Comparison of ENCODE assay signal across 1 cellular context in the genomic region with DNA sequence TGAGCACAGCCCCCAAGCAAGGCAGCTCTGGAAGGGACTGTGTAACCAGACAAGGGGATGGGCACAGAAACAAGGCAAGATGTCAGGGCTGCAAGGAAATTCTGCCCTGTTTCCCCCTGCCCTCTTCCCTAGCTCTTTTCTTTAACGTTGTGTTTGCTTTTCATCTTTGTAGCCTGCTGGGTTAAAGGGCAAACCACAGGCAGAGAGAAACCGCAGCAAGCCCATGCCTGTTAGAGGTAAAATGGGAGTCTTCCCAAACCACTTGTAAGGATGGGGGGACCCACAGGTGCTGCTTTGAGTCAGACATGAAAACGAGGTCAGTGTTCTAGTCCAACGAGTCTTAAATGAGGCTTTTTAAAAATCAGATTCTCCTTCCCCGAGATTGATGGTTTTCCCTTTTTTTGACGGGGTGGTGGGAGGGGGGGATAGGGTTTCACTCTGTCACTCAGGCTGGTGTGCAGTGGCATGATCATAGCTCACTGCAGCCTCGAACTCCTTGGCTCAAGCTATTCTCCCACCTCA.
TF ChIP-seq lines count a peak whose summit lies in the region.

No MANE protein-coding gene starts in this region.

TF ChIP-seq in HEK293, 187 proteins besides CTCF, POLR2A, EP300 and RAD21 (continued from another document and continues in another):
- TF ChIP-seq, protein P1, sequence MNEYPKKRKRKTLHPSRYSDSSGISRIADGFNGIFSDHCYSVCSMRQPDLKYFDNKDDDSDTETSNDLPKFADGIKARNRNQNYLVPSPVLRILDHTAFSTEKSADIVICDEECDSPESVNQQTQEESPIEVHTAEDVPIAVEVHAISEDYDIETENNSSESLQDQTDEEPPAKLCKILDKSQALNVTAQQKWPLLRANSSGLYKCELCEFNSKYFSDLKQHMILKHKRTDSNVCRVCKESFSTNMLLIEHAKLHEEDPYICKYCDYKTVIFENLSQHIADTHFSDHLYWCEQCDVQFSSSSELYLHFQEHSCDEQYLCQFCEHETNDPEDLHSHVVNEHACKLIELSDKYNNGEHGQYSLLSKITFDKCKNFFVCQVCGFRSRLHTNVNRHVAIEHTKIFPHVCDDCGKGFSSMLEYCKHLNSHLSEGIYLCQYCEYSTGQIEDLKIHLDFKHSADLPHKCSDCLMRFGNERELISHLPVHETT (tag by site-specific recombination; IDR thresholded peaks at IDR 0.05): no peak
- TF ChIP-seq, protein P2, sequence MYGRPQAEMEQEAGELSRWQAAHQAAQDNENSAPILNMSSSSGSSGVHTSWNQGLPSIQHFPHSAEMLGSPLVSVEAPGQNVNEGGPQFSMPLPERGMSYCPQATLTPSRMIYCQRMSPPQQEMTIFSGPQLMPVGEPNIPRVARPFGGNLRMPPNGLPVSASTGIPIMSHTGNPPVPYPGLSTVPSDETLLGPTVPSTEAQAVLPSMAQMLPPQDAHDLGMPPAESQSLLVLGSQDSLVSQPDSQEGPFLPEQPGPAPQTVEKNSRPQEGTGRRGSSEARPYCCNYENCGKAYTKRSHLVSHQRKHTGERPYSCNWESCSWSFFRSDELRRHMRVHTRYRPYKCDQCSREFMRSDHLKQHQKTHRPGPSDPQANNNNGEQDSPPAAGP (tag by site-specific recombination; IDR thresholded peaks at IDR 0.05): no peak
- TF ChIP-seq, protein P3, sequence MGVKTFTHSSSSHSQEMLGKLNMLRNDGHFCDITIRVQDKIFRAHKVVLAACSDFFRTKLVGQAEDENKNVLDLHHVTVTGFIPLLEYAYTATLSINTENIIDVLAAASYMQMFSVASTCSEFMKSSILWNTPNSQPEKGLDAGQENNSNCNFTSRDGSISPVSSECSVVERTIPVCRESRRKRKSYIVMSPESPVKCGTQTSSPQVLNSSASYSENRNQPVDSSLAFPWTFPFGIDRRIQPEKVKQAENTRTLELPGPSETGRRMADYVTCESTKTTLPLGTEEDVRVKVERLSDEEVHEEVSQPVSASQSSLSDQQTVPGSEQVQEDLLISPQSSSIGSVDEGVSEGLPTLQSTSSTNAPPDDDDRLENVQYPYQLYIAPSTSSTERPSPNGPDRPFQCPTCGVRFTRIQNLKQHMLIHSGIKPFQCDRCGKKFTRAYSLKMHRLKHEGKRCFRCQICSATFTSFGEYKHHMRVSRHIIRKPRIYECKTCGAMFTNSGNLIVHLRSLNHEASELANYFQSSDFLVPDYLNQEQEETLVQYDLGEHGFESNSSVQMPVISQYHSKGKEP (tag by site-specific recombination; IDR thresholded peaks at IDR 0.05): no peak
- TF ChIP-seq ZNF248 (tag by site-specific recombination; IDR thresholded peaks at IDR 0.05) (no peak), ZNF626 (tag by site-specific recombination; IDR thresholded peaks at IDR 0.05) (no peak), ZNF169 (tag by site-specific recombination; IDR thresholded peaks at IDR 0.05) (no peak), ZNF394 (tag by site-specific recombination; IDR thresholded peaks at IDR 0.05; ENCODE audit: borderline replicate concordance) (no peak), ZNF501 (tag by site-specific recombination; IDR thresholded peaks at IDR 0.05) (peak; percentile 28; the same call in 1 of the 2 replicates), ZFP69B (tag by site-specific recombination; IDR thresholded peaks at IDR 0.05) (peak; percentile 89; the same call in 1 of the 2 replicates), ZNF660 (tag by site-specific recombination; IDR thresholded peaks at IDR 0.05) (no peak), ZNF132 (tag by site-specific recombination; IDR thresholded peaks at IDR 0.05; ENCODE audit: borderline replicate concordance) (no peak), PRDM1 (tag by site-specific recombination; IDR thresholded peaks at IDR 0.05) (no peak), ZNF366 (tag by site-specific recombination; conservative IDR thresholded peaks at IDR 0.05) (peak; percentile 44), GLI2 (tag by site-specific recombination; IDR thresholded peaks at IDR 0.05; ENCODE audit: borderline replicate concordance, low read depth) (no peak), ZNF544 (tag by site-specific recombination; IDR thresholded peaks at IDR 0.05) (no peak), KLF9 (tag by site-specific recombination; IDR thresholded peaks at IDR 0.05; ENCODE audit: low read depth) (no peak), ZNF610 (tag by site-specific recombination; IDR thresholded peaks at IDR 0.05; ENCODE audit: borderline replicate concordance) (no peak), ZNF423 (tag by site-specific recombination; IDR thresholded peaks at IDR 0.05) (no peak), ZNF514 (tag by site-specific recombination; IDR thresholded peaks at IDR 0.05) (no peak), ZNF585B (tag by site-specific recombination; IDR thresholded peaks at IDR 0.05) (no peak), IKZF3 (tag by site-specific recombination; IDR thresholded peaks at IDR 0.05) (peak; percentile 94), ZNF768 (tag by site-specific recombination; IDR thresholded peaks at IDR 0.05) (no peak), ZNF571 (tag by site-specific recombination; IDR thresholded peaks at IDR 0.05) (no peak)
- TF ChIP-seq, protein P4, sequence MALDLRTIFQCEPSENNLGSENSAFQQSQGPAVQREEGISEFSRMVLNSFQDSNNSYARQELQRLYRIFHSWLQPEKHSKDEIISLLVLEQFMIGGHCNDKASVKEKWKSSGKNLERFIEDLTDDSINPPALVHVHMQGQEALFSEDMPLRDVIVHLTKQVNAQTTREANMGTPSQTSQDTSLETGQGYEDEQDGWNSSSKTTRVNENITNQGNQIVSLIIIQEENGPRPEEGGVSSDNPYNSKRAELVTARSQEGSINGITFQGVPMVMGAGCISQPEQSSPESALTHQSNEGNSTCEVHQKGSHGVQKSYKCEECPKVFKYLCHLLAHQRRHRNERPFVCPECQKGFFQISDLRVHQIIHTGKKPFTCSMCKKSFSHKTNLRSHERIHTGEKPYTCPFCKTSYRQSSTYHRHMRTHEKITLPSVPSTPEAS (tag by site-specific recombination; IDR thresholded peaks at IDR 0.05): no peak
- TF ChIP-seq, protein P5, sequence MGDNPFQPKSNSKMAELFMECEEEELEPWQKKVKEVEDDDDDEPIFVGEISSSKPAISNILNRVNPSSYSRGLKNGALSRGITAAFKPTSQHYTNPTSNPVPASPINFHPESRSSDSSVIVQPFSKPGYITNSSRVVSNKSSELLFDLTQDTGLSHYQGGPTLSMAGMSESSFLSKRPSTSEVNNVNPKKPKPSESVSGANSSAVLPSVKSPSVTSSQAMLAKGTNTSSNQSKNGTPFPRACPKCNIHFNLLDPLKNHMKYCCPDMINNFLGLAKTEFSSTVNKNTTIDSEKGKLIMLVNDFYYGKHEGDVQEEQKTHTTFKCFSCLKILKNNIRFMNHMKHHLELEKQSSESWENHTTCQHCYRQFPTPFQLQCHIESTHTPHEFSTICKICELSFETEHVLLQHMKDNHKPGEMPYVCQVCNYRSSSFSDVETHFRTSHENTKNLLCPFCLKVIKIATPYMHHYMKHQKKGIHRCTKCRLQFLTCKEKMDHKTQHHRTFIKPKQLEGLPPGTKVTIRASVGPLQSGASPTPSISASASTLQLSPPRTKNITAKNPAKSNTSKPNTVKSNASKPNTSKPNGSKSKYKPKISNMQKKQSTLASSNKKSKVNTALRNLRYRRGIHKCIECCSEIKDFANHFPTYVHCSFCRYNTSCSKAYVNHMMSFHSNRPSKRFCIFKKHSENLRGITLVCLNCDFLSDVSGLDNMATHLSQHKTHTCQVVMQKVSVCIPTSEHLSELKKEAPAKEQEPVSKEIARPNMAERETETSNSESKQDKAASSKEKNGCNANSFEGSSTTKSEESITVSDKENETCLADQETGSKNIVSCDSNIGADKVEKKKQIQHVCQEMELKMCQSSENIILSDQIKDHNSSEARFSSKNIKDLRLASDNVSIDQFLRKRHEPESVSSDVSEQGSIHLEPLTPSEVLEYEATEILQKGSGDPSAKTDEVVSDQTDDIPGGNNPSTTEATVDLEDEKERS (tag by site-specific recombination; IDR thresholded peaks at IDR 0.05): no peak
- TF ChIP-seq, protein P6, sequence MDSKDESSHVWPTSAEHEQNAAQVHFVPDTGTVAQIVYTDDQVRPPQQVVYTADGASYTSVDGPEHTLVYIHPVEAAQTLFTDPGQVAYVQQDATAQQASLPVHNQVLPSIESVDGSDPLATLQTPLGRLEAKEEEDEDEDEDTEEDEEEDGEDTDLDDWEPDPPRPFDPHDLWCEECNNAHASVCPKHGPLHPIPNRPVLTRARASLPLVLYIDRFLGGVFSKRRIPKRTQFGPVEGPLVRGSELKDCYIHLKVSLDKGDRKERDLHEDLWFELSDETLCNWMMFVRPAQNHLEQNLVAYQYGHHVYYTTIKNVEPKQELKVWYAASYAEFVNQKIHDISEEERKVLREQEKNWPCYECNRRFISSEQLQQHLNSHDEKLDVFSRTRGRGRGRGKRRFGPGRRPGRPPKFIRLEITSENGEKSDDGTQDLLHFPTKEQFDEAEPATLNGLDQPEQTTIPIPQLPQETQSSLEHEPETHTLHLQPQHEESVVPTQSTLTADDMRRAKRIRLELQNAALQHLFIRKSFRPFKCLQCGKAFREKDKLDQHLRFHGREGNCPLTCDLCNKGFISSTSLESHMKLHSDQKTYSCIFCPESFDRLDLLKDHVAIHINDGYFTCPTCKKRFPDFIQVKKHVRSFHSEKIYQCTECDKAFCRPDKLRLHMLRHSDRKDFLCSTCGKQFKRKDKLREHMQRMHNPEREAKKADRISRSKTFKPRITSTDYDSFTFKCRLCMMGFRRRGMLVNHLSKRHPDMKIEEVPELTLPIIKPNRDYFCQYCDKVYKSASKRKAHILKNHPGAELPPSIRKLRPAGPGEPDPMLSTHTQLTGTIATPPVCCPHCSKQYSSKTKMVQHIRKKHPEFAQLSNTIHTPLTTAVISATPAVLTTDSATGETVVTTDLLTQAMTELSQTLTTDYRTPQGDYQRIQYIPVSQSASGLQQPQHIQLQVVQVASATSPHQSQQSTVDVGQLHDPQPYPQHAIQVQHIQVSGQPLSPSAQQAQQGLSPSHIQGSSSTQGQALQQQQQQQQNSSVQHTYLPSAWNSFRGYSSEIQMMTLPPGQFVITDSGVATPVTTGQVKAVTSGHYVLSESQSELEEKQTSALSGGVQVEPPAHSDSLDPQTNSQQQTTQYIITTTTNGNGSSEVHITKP (tag by site-specific recombination; IDR thresholded peaks at IDR 0.05): peak; percentile 94
- TF ChIP-seq, protein P7, sequence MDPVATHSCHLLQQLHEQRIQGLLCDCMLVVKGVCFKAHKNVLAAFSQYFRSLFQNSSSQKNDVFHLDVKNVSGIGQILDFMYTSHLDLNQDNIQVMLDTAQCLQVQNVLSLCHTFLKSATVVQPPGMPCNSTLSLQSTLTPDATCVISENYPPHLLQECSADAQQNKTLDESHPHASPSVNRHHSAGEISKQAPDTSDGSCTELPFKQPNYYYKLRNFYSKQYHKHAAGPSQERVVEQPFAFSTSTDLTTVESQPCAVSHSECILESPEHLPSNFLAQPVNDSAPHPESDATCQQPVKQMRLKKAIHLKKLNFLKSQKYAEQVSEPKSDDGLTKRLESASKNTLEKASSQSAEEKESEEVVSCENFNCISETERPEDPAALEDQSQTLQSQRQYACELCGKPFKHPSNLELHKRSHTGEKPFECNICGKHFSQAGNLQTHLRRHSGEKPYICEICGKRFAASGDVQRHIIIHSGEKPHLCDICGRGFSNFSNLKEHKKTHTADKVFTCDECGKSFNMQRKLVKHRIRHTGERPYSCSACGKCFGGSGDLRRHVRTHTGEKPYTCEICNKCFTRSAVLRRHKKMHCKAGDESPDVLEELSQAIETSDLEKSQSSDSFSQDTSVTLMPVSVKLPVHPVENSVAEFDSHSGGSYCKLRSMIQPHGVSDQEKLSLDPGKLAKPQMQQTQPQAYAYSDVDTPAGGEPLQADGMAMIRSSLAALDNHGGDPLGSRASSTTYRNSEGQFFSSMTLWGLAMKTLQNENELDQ (tag by site-specific recombination; IDR thresholded peaks at IDR 0.05; ENCODE audit: low read depth): no peak
- TF ChIP-seq, protein P8, sequence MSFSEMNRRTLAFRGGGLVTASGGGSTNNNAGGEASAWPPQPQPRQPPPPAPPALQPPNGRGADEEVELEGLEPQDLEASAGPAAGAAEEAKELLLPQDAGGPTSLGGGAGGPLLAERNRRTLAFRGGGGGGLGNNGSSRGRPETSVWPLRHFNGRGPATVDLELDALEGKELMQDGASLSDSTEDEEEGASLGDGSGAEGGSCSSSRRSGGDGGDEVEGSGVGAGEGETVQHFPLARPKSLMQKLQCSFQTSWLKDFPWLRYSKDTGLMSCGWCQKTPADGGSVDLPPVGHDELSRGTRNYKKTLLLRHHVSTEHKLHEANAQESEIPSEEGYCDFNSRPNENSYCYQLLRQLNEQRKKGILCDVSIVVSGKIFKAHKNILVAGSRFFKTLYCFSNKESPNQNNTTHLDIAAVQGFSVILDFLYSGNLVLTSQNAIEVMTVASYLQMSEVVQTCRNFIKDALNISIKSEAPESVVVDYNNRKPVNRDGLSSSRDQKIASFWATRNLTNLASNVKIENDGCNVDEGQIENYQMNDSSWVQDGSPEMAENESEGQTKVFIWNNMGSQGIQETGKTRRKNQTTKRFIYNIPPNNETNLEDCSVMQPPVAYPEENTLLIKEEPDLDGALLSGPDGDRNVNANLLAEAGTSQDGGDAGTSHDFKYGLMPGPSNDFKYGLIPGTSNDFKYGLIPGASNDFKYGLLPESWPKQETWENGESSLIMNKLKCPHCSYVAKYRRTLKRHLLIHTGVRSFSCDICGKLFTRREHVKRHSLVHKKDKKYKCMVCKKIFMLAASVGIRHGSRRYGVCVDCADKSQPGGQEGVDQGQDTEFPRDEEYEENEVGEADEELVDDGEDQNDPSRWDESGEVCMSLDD (tag by site-specific recombination; IDR thresholded peaks at IDR 0.05): no peak
- TF ChIP-seq, protein P9, sequence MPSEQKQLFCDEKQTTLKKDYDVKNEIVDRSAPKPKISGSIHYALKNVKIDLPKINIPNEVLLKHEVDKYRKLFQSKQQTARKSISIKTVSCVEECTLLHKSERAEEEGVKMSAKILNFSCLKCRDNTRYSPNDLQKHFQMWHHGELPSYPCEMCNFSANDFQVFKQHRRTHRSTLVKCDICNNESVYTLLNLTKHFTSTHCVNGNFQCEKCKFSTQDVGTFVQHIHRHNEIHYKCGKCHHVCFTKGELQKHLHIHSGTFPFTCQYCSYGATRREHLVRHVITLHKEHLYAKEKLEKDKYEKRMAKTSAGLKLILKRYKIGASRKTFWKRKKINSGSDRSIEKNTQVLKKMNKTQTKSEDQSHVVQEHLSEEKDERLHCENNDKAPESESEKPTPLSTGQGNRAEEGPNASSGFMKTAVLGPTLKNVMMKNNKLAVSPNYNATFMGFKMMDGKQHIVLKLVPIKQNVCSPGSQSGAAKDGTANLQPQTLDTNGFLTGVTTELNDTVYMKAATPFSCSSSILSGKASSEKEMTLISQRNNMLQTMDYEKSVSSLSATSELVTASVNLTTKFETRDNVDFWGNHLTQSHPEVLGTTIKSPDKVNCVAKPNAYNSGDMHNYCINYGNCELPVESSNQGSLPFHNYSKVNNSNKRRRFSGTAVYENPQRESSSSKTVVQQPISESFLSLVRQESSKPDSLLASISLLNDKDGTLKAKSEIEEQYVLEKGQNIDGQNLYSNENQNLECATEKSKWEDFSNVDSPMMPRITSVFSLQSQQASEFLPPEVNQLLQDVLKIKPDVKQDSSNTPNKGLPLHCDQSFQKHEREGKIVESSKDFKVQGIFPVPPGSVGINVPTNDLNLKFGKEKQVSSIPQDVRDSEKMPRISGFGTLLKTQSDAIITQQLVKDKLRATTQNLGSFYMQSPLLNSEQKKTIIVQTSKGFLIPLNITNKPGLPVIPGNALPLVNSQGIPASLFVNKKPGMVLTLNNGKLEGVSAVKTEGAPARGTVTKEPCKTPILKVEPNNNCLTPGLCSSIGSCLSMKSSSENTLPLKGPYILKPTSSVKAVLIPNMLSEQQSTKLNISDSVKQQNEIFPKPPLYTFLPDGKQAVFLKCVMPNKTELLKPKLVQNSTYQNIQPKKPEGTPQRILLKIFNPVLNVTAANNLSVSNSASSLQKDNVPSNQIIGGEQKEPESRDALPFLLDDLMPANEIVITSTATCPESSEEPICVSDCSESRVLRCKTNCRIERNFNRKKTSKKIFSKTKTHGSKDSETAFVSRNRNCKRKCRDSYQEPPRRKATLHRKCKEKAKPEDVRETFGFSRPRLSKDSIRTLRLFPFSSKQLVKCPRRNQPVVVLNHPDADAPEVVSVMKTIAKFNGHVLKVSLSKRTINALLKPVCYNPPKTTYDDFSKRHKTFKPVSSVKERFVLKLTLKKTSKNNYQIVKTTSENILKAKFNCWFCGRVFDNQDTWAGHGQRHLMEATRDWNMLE (tag by site-specific recombination; conservative IDR thresholded peaks at IDR 0.05; ENCODE audit: low read depth): no peak
